Comparison of ENCODE assay signal across 19 cellular contexts in the genomic region with DNA sequence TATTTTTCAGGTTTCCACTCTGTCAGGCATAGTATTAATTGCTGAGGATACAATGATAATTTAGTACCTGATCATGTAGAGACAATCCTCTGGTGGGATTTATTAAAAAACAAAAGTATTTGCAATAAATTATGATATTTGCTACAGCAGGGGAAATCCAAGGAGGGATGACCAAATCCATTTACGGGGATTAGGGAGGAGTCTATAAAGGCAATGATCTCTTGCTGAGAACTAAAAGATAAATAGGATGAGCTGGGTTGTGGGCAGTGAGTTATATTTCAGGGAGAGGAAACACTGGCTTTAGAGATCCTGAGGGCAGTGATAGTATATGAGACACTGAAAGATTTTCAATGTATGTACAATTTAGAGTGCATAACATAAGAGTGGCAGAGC.
DNase-seq lines count a peak whose midpoint lies in the region; ATAC-seq and TF ChIP-seq lines count a peak whose summit lies in the region.
"Had no signal": no experiment of that assay in that cellular context is flagged by ENCODE, and none has a peak within 500 bp of the region (broad histone marks: within the 10 kb centered on the region; RNA-seq: fewer than 3 reads in every experiment).

No MANE protein-coding gene starts in this region.

- no peak for TF ChIP-seq POLR2A in esophagus muscularis mucosa (IDR thresholded peaks at IDR 0.05; ENCODE audit: low read depth)

- H3K4me1 Mint-ChIP-seq in nephron: peaks cover 33% of the 10 kb centered on the region

- no peak for TF ChIP-seq EP300 in esophagus muscularis mucosa (IDR thresholded peaks at IDR 0.05)

- 90% methylated on average over 1 of the region's 1 CpG for WGBS in esophagus muscularis mucosa
- 81% methylated on average over 1 of the region's 1 CpG for WGBS in right cardiac atrium

- ATAC-seq in GM19463 (IDR thresholded peaks at IDR 0.05; ENCODE audit: unreplicated experiment): no peak
- ATAC-seq in HG03159 (IDR thresholded peaks at IDR 0.05; ENCODE audit: unreplicated experiment): no peak
- no peak for ATAC-seq in right cardiac atrium
- ATAC-seq: HCT116 had no signal

- intact Hi-C loops in esophagus muscularis mucosa (cut with DNase I) (no loop called here), right cardiac atrium (cut with DNase I) (no loop called here)

- H3K27me3 Mint-ChIP-seq in nephron (ENCODE audit: low read depth): no peaks in the 10 kb centered on the region
- H3K27me3 Mint-ChIP-seq: CD4-positive, alpha-beta T cell had no signal

- POLR2A ChIA-PET in AG04450 (lab: Yijun Ruan, JAX): interaction anchor here (0.7 to 2.8 kb wide), 6 partner anchors 9 to 469 kb away, joined by 3 to 16 read pairs (median 4); partner anchors contain the start of genes GPR37 and POT1

- TF ChIP-seq CTCF in AG04450 (IDR thresholded peaks at IDR 0.05; ENCODE audit: low read depth, low read length) (no peak), esophagus muscularis mucosa (IDR thresholded peaks at IDR 0.05) (no peak), nephron (IDR thresholded peaks at IDR 0.05; ENCODE audit: unreplicated experiment in 3 of 3) (no peak)

- H3K27ac ChIP-seq in AG04450 (ENCODE audit: low read depth, low read length): peak overlapping the region; percentile 84
- peak overlapping the region; percentile 2 to 41 (median 36) for H3K27ac ChIP-seq in esophagus muscularis mucosa (replicated peaks in 1 of 4)
- H3K27ac ChIP-seq in right cardiac atrium (ENCODE audit: low read length): no peak overlapping the region
- H3K27ac ChIP-seq: BLaER1 had no signal

- DNase-seq in AG04450 (ENCODE audit: low read depth, low spot score): no peak
- DNase-seq in M059J (ENCODE audit: low read depth): peak; percentile 6
- DNase-seq in esophagus muscularis mucosa (ENCODE audit: extremely low spot score): no peak
- no peak for DNase-seq in right cardiac atrium
- DNase-seq in AG08396 (ENCODE audit: low spot score): no peak
- DNase-seq: Caco-2; CD4-positive, alpha-beta T cell; DND-41; GOT3; NCI-H1092; NCI-H1436 treated with DMSO at 0.1 percent for 48 hours; NCI-H1930; NCI-H748 treated with DMSO at 0.1 percent for 48 hours; Peyer's patch had no signal

- no peaks in the 10 kb centered on the region for H3K36me3 ChIP-seq in esophagus muscularis mucosa
- H3K36me3 ChIP-seq: BLaER1, Peyer's patch had no signal

- H3K4me1 ChIP-seq in esophagus muscularis mucosa (peaks cover 0 to 17% (median 11%) of the 10 kb centered on the region in 4 donors), right cardiac atrium (ENCODE audit: control insufficient read depth, insufficient read depth, low read length) (no peaks in the 10 kb centered on the region)
- H3K4me1 ChIP-seq: BLaER1, Caco-2, Peyer's patch had no signal

- H3K27me3 ChIP-seq in AG04450 (ENCODE audit: control insufficient read depth, insufficient read depth, low read length) (no peaks in the 10 kb centered on the region), esophagus muscularis mucosa (no peaks in the 10 kb centered on the region), right cardiac atrium (ENCODE audit: control insufficient read depth, insufficient read depth) (no peaks in the 10 kb centered on the region)
- H3K27me3 ChIP-seq: BLaER1, Peyer's patch had no signal

- H3K9me3 Mint-ChIP-seq in nephron: peaks cover 5% of the 10 kb centered on the region
- H3K9me3 Mint-ChIP-seq: CD4-positive, alpha-beta T cell had no signal

- no peaks in the 10 kb centered on the region for H3K36me3 Mint-ChIP-seq in nephron (ENCODE audit: low read depth)

- CTCF ChIA-PET in AG04450 (lab: Charles Lee): interaction anchor here (3.5 kb wide), 1 partner anchor 306 kb away, joined by 25 read pairs; the partner anchor contains the start of gene GPR37

- H3K4me3 ChIP-seq in AG04450 (ENCODE audit: low read depth, low read length) (no peak overlapping the region), esophagus muscularis mucosa (no peak overlapping the region), right cardiac atrium (ENCODE audit: low read length) (no peak overlapping the region)
- H3K4me3 ChIP-seq: BLaER1, Peyer's patch had no signal

- H3K4me3 Mint-ChIP-seq in nephron: no peak overlapping the region
- H3K4me3 Mint-ChIP-seq: CD4-positive, alpha-beta T cell had no signal

- H3K9me3 ChIP-seq in AG04450 (ENCODE audit: control insufficient read depth, insufficient read depth, low read length) (no peaks in the 10 kb centered on the region), esophagus muscularis mucosa (no peaks in the 10 kb centered on the region), right cardiac atrium (ENCODE audit: control insufficient read depth, low read length) (no peaks in the 10 kb centered on the region)
- H3K9me3 ChIP-seq: BLaER1, Caco-2, Peyer's patch had no signal

- peak overlapping the region; percentile 69 to 88 (median 73) for H3K27ac Mint-ChIP-seq in nephron
- H3K27ac Mint-ChIP-seq: CD4-positive, alpha-beta T cell had no signal
